ENCODE assay signal across 8 cellular contexts in the genomic region with DNA sequence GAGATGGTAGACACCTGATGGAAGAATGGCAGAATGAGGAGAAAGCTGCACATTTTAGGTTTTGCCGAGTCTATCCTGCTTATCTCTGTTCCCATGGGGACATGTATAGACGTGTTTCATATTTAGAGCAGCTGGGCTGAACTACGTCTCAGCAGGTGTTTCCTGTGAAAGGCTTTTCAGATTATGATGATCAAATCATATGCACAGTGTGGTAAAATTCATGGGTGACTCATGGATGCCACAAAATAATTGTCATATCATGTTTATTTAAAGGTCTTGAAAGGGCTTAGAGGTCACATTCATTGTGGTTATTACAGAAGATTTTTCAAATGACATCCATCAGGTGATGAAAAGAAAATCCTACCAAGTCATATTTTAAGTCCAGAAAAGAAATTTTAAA.
DNase-seq lines count a peak whose midpoint lies in the region; ATAC-seq and TF ChIP-seq lines count a peak whose summit lies in the region.

No MANE protein-coding gene starts in this region.

- DNase-seq in HS-5 (ENCODE audit: low read depth) (peak; percentile 44), astrocyte of the spinal cord (ENCODE audit: low read depth, low spot score) (peak; percentile 23), mesothelial cell of epicardium (ENCODE audit: low spot score in 2 of 2, unreplicated experiment in 2 of 2) (no peak), NCI-H128 (lab: John Stamatoyannopoulos, UW; ENCODE audit: unreplicated experiment) (no peak), NOMO-1 treated with dmso at 0.1 percent for 144 hours (lab: John Stamatoyannopoulos, UW; ENCODE audit: unreplicated experiment) (no peak)
- no peak for DNase-seq in stimulated activated naive CD4-positive, alpha-beta T cell treated with Interleukin-2 at 50 U/mL for 16 hours (lab: John Stamatoyannopoulos, UW)

- H3K36me3 Mint-ChIP-seq in mesothelial cell of epicardium = no peaks in the 10 kb centered on the region

- no peak overlapping the region for H3K27ac Mint-ChIP-seq in mesothelial cell of epicardium

- in situ Hi-C loops in astrocyte of the spinal cord (cut with HindIII; ENCODE audit: low sequenced_read_pairs) = no loop called here

- TF ChIP-seq CTCF in astrocyte of the spinal cord (IDR thresholded peaks at IDR 0.05; ENCODE audit: low read depth, low read length) (no peak), mesothelial cell of epicardium (IDR thresholded peaks at IDR 0.05; ENCODE audit: unreplicated experiment) (no peak)

- no peaks in the 10 kb centered on the region for H3K9me3 Mint-ChIP-seq in mesothelial cell of epicardium

- H3K4me3 ChIP-seq in astrocyte of the spinal cord (ENCODE audit: low read depth, low read length) = no peak overlapping the region

- H3K4me3 Mint-ChIP-seq in mesothelial cell of epicardium = no peak overlapping the region

- no peaks in the 10 kb centered on the region for H3K27me3 Mint-ChIP-seq in mesothelial cell of epicardium (ENCODE audit: low read depth)

- ATAC-seq in GM18499 (IDR thresholded peaks at IDR 0.05; ENCODE audit: insufficient read depth, unreplicated experiment) (peak; percentile 94), GM21515 (IDR thresholded peaks at IDR 0.05; ENCODE audit: unreplicated experiment) (peak; percentile 88)

- peaks cover 28% of the 10 kb centered on the region for H3K4me1 Mint-ChIP-seq in mesothelial cell of epicardium

Comparison
In these comparisons a context has a peak if more than half of its experiments do, and no peak if none do; other contexts are left out.
1. DNase-seq: peak in HS-5 (single experiment) and astrocyte of the spinal cord (single experiment); none in mesothelial cell of epicardium (0 of 2), NCI-H128 (single experiment), stimulated activated naive CD4-positive, alpha-beta T cell treated with Interleukin-2 at 50 U/mL for 16 hours (single experiment) and NOMO-1 treated with dmso at 0.1 percent for 144 hours (single experiment).